In genomic region chr16:46884513-46885293, GRCh38 we compare ENCODE assay signal across 8 cellular contexts. TPM values are rescaled to one million over a fixed set of nuclear protein-coding genes. Genes with fewer than 3 reads are reported as not detected.
DNase-seq lines count a peak whose midpoint lies in the region; ATAC-seq and TF ChIP-seq lines count a peak whose summit lies in the region.

No MANE protein-coding gene starts in this region.

- ATAC-seq in GM19438 (IDR thresholded peaks at IDR 0.05; ENCODE audit: low read depth, unreplicated experiment), result peak; percentile 18

- intact Hi-C loops in head of caudate nucleus (cut with DNase I), result no loop called here

- H3K27ac Mint-ChIP-seq in activated naive CD4-positive, alpha-beta T cell treated with anti-CD3 and anti-CD28 coated beads, Interleukin-2, amount 10 ng/mL, durations not matched to agents 7 days and 5 days, result no peak overlapping the region

- H3K4me1 Mint-ChIP-seq in activated naive CD4-positive, alpha-beta T cell treated with anti-CD3 and anti-CD28 coated beads, Interleukin-2, amount 10 ng/mL, durations not matched to agents 7 days and 5 days, result peaks cover 25% of the 10 kb centered on the region

- H3K36me3 ChIP-seq in BE2C (no peaks in the 10 kb centered on the region; the same call in 1 of the 2 replicates), HUES64 (ENCODE audit: insufficient read depth, low read length) (peaks cover 16% of the 10 kb centered on the region; the same call in 1 of the 2 replicates)

- no peaks in the 10 kb centered on the region for H3K9me3 Mint-ChIP-seq in activated naive CD4-positive, alpha-beta T cell treated with anti-CD3 and anti-CD28 coated beads, Interleukin-2, amount 10 ng/mL, durations not matched to agents 7 days and 5 days

- TF ChIP-seq CTCF in BE2C (IDR thresholded peaks at IDR 0.05; ENCODE audit: low read depth, low read length), result no peak

- H3K4me3 ChIP-seq in BE2C (ENCODE audit: low read depth, low read length), result peak overlapping the region; percentile 77
- H3K4me3 ChIP-seq in HUES64 (ENCODE audit: low read length), result peak overlapping the region; percentile 94

- no peak overlapping the region for H3K27ac ChIP-seq in HUES64 (ENCODE audit: low read depth, low read length)

- H3K27me3 ChIP-seq in BE2C (no peaks in the 10 kb centered on the region), HUES64 (ENCODE audit: insufficient read depth, low read length) (peaks cover 14% of the 10 kb centered on the region; the same call in 1 of the 2 replicates)

- H3K9me3 ChIP-seq in BE2C (no peaks in the 10 kb centered on the region), HUES64 (ENCODE audit: insufficient read depth, low read depth, low read length) (no peaks in the 10 kb centered on the region)

- peak; percentile 36 for DNase-seq in BE2C
- DNase-seq in activated naive CD4-positive, alpha-beta T cell treated with anti-CD3 and anti-CD28 coated beads, Interleukin-2, amount 10 ng/mL, durations not matched to agents 7 days and 5 days, result peak; percentile 46
- peak in 41 of 42 donors; percentile 27 to 79 (median 61) for DNase-seq in head of caudate nucleus
- DNase-seq in pons (ENCODE audit: low spot score), result peak; percentile 78
- DNase-seq in effector CD8-positive, alpha-beta T cell (lab: John Stamatoyannopoulos, UW), result no peak
- DNase-seq in NCI-H2107 treated with DMSO at 0.1 percent for 48 hours (lab: John Stamatoyannopoulos, UW; ENCODE audit: unreplicated experiment), result no peak

- H3K9ac ChIP-seq in HUES64 (ENCODE audit: low read depth, low read length), result peak overlapping the region; percentile 89

- CTCF ChIA-PET in activated naive CD4-positive, alpha-beta T cell treated with anti-CD3 and anti-CD28 coated beads, Interleukin-2, amount 10 ng/mL, durations not matched to agents 7 days and 5 days (lab: Charles Lee), result interaction anchor here (1.5 to 2.7 kb wide), 2 partner anchors 23 to 31 kb away, joined by 3 to 14 read pairs; no protein-coding TSS in a partner anchor

- peaks cover 2% of the 10 kb centered on the region for H3K36me3 Mint-ChIP-seq in activated naive CD4-positive, alpha-beta T cell treated with anti-CD3 and anti-CD28 coated beads, Interleukin-2, amount 10 ng/mL, durations not matched to agents 7 days and 5 days

- H3K27me3 Mint-ChIP-seq in activated naive CD4-positive, alpha-beta T cell treated with anti-CD3 and anti-CD28 coated beads, Interleukin-2, amount 10 ng/mL, durations not matched to agents 7 days and 5 days, result peaks cover 67% of the 10 kb centered on the region

- 1% methylated on average over 72 of the region's 72 CpGs for WGBS in HUES64

- H3K4me1 ChIP-seq in BE2C (peaks cover 9% of the 10 kb centered on the region), HUES64 (ENCODE audit: insufficient read depth, low read length) (peaks cover 30% of the 10 kb centered on the region)

- H3K4me3 Mint-ChIP-seq in activated naive CD4-positive, alpha-beta T cell treated with anti-CD3 and anti-CD28 coated beads, Interleukin-2, amount 10 ng/mL, durations not matched to agents 7 days and 5 days, result peak overlapping the region; percentile 74

RNA-seq across cellular contexts. Expression of gene GPT2, which starts 0.5 kb away (rescaled TPM):
- 79.1 TPM for polyA plus RNA-seq in BE2C (2012; ENCODE audit: insufficient read depth, insufficient read length, low read depth)
- 27.2 TPM for polyA plus RNA-seq in HUES64 (2013, experiment 1 of 2)
- 28.5 TPM for polyA plus RNA-seq in HUES64 (2013, experiment 2 of 2)

RNA-seq across cellular contexts. Expression of gene C16orf87, which starts 53.7 kb away (rescaled TPM):
- 10.3 TPM for polyA plus RNA-seq in BE2C (2012; ENCODE audit: insufficient read depth, insufficient read length, low read depth)
- polyA plus RNA-seq in HUES64 (2013, experiment 1 of 2), result 14.6 TPM
- 18.6 TPM for polyA plus RNA-seq in HUES64 (2013, experiment 2 of 2)

Comparison
In these comparisons a context has a peak if more than half of its experiments do, and no peak if none do; other contexts are left out.
1. DNase-seq: peak in BE2C (single experiment), activated naive CD4-positive, alpha-beta T cell treated with anti-CD3 and anti-CD28 coated beads, Interleukin-2, amount 10 ng/mL, durations not matched to agents 7 days and 5 days (single experiment), head of caudate nucleus (41 of 42) and pons (single experiment); none in effector CD8-positive, alpha-beta T cell (single experiment) and NCI-H2107 treated with DMSO at 0.1 percent for 48 hours (single experiment).